Comparison of ENCODE assay signal across 20 cellular contexts in the genomic region with DNA sequence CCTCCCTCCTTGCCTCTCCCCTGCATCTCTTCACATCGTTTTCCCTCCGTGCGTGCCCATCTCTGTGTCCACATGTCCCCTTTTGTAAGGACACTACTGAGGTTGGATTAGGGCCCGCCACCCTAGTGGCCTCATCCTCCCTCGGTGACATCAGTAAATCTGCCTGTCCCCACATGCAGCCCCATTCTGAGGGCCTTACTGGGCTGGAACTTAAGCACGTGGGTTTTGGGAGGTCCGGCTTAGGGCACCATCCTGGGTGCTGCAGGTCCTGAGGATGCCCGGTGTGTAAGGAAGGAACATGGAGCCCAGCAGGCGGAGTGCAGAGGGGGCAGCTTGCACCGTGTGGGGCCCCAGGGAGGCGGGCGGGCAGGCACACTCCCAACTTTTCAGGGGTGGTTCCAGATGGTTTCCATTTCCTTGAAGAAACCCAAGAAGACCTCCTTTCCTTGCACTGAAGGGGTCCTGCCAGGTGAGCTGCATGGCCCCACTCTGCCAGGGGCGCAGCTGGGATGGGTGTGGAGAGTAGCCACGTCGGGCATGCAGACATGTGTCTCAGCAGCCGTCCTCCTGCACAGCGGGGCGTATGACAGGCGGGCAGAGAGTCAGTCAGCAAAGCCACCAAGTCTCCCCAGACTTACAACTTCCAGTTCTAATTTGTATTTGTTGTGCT.
DNase-seq lines count a peak whose midpoint lies in the region; ATAC-seq, FAIRE-seq and TF ChIP-seq lines count a peak whose summit lies in the region.
"Had no signal": no experiment of that assay in that cellular context is flagged by ENCODE, and none has a peak within 500 bp of the region (broad histone marks: within the 10 kb centered on the region; RNA-seq: fewer than 3 reads in every experiment).

No MANE protein-coding gene starts in this region.

- H3K27ac Mint-ChIP-seq in astrocyte (ENCODE audit: unreplicated experiment) (peak overlapping the region; percentile 69), neural crest cell (ENCODE audit: unreplicated experiment) (peak overlapping the region; percentile 48)
- H3K27ac Mint-ChIP-seq: CD4-positive, alpha-beta memory T cell; HFFc6 had no signal

- H3K4me2 ChIP-seq in astrocyte (ENCODE audit: low read length) = no peak overlapping the region
- H3K4me2 ChIP-seq in trophoblast cell (ENCODE audit: low read length) = no peak overlapping the region

- H3K4me1 Mint-ChIP-seq in astrocyte (ENCODE audit: low read depth, unreplicated experiment) = peaks cover 26% of the 10 kb centered on the region
- H3K4me1 Mint-ChIP-seq in neural crest cell = peaks cover 27% of the 10 kb centered on the region

- H2BK5ac ChIP-seq in trophoblast cell (ENCODE audit: low read depth, low read length, poor library complexity) = no peak overlapping the region

- peaks cover 3% of the 10 kb centered on the region for H3K27me3 Mint-ChIP-seq in astrocyte (ENCODE audit: low read depth, unreplicated experiment)
- no peaks in the 10 kb centered on the region for H3K27me3 Mint-ChIP-seq in neural crest cell (ENCODE audit: low read depth)

- H3K27ac ChIP-seq in left ventricle myocardium inferior (replicated peaks) (peak overlapping the region; percentile 88), astrocyte (ENCODE audit: low read depth, low read length) (no peak overlapping the region), trophoblast cell (ENCODE audit: low read depth, low read length) (no peak overlapping the region)

- H3K4me1 ChIP-seq in left ventricle myocardium inferior (peaks cover 50% of the 10 kb centered on the region), astrocyte (ENCODE audit: insufficient read depth, low read length) (peaks cover 14% of the 10 kb centered on the region), trophoblast cell (ENCODE audit: control insufficient read depth in 1 of 2, insufficient read depth in 2 of 2, low read length in 2 of 2) (peaks cover 3 to 8% of the 10 kb centered on the region in 2 experiments)

- no peak overlapping the region for H4K12ac ChIP-seq in trophoblast cell (ENCODE audit: low read depth, low read length)

- no peak overlapping the region for H3K4ac ChIP-seq in trophoblast cell (ENCODE audit: low read depth, low read length)

- H3K4me3 ChIP-seq in left ventricle myocardium inferior (no peak overlapping the region), astrocyte (ENCODE audit: insufficient read depth, low read depth, low read length) (no peak overlapping the region), trophoblast cell (ENCODE audit: low read depth, low read length) (no peak overlapping the region)
- H3K4me3 ChIP-seq: HAP-1 had no signal

- H3K9ac ChIP-seq in astrocyte (ENCODE audit: low read length) (no peak overlapping the region), trophoblast cell (ENCODE audit: low read length) (no peak overlapping the region)

- peak overlapping the region; percentile 58 for H3K18ac ChIP-seq in trophoblast cell (ENCODE audit: low read length)

- TF ChIP-seq CTCF in left ventricle myocardium inferior (IDR thresholded peaks at IDR 0.05; ENCODE audit: borderline replicate concordance) (no peak), astrocyte (IDR thresholded peaks at IDR 0.05; ENCODE audit: insufficient read depth, low read depth, low read length) (no peak), neural crest cell (conservative IDR thresholded peaks at IDR 0.05) (no peak)

- H3K36me3 ChIP-seq in left ventricle myocardium inferior (no peaks in the 10 kb centered on the region), astrocyte (ENCODE audit: insufficient read depth, low read length) (no peaks in the 10 kb centered on the region), trophoblast cell (ENCODE audit: control insufficient read depth in 1 of 2, insufficient read depth in 2 of 2, low read length in 2 of 2) (no peaks in the 10 kb centered on the region)
- H3K36me3 ChIP-seq: HAP-1 had no signal

- H3K9me3 Mint-ChIP-seq in astrocyte (ENCODE audit: unreplicated experiment) (no peaks in the 10 kb centered on the region), neural crest cell (no peaks in the 10 kb centered on the region)

- no peak for DNase-seq in left ventricle myocardium inferior
- no peak for DNase-seq in cardiac septum (ENCODE audit: low spot score)
- DNase-seq in astrocyte (ENCODE audit: low read depth) = no peak
- no peak for DNase-seq in neural crest cell (ENCODE audit: low read depth, low spot score)
- DNase-seq in trophoblast cell = no peak
- no peak for DNase-seq in NCI-H2029 (lab: John Stamatoyannopoulos, UW)
- no peak for DNase-seq in HUDEP-2 (lab: John Stamatoyannopoulos, UW; ENCODE audit: unreplicated experiment in 76 of 76)
- DNase-seq: C1 segment of cervical spinal cord; Calu3; CD4-positive, alpha-beta memory T cell; COR-L47; DMS53; DMS79 treated with DMSO at 0.1 percent for 48 hours; GF-D8; GOT3; HFFc6 had no signal

- H3K9me3 ChIP-seq in left ventricle myocardium inferior (replicated peaks) (no peaks in the 10 kb centered on the region), astrocyte (ENCODE audit: insufficient read depth, low read depth, low read length) (no peaks in the 10 kb centered on the region), trophoblast cell (ENCODE audit: insufficient read depth, low read depth, low read length) (no peaks in the 10 kb centered on the region)
- H3K9me3 ChIP-seq: HAP-1 had no signal

- H3K79me1 ChIP-seq in trophoblast cell (ENCODE audit: low read length) = peaks cover 8% of the 10 kb centered on the region

- no peak overlapping the region for H3K4me3 Mint-ChIP-seq in astrocyte (ENCODE audit: unreplicated experiment)
- H3K4me3 Mint-ChIP-seq in neural crest cell = no peak overlapping the region
- H3K4me3 Mint-ChIP-seq: CD4-positive, alpha-beta memory T cell; HFFc6 had no signal

- H3K79me2 ChIP-seq in astrocyte (ENCODE audit: insufficient read depth, low read length) = no peaks in the 10 kb centered on the region
- H3K79me2 ChIP-seq in trophoblast cell (ENCODE audit: control insufficient read depth, insufficient read depth, low read length, poor library complexity) = no peaks in the 10 kb centered on the region

- H2AFZ ChIP-seq in astrocyte (ENCODE audit: low read depth, low read length) (no peak overlapping the region), trophoblast cell (ENCODE audit: insufficient read depth, low read length, poor library complexity) (no peak overlapping the region)

- intact Hi-C loops in left ventricle myocardium inferior (cut with micrococcal nuclease) (no loop called here), cardiac septum (cut with DNase I) (loop anchor here (5.0 to 10.0 kb wide), 2 partner anchors 93 to 160 kb away; no protein-coding TSS in a partner anchor)

- peak overlapping the region; percentile 86 for H2BK12ac ChIP-seq in trophoblast cell (ENCODE audit: low read length)

- H3K23ac ChIP-seq in trophoblast cell (ENCODE audit: low read length) = no peak overlapping the region

- no CpG with 5 or more reads among the region's 19 CpGs for WGBS in trophoblast cell (ENCODE audit: extremely low coverage, insufficient coverage, insufficient read length)

- H2BK120ac ChIP-seq in trophoblast cell (ENCODE audit: insufficient read depth, low read length, poor library complexity) = peak overlapping the region; percentile 28

- no peak overlapping the region for H4K8ac ChIP-seq in trophoblast cell (ENCODE audit: low read depth, low read length)

- no peak for TF ChIP-seq POLR2A in GM18505 (IDR thresholded peaks at IDR 0.05; ENCODE audit: borderline replicate concordance, extremely low read depth, insufficient read depth, insufficient read length)

- H3K36me3 Mint-ChIP-seq in astrocyte (ENCODE audit: low read depth, unreplicated experiment) (no peaks in the 10 kb centered on the region), neural crest cell (ENCODE audit: low read depth) (no peaks in the 10 kb centered on the region)
- H3K36me3 Mint-ChIP-seq: CD4-positive, alpha-beta memory T cell had no signal

- ATAC-seq in GM18505 (IDR thresholded peaks at IDR 0.05; ENCODE audit: unreplicated experiment) = no peak

- no peaks in the 10 kb centered on the region for H4K20me1 ChIP-seq in astrocyte (ENCODE audit: insufficient read depth, low read length)

- peak overlapping the region; percentile 68 for H3K14ac ChIP-seq in trophoblast cell (ENCODE audit: low read length)

- FAIRE-seq in astrocyte (lab: Jason Lieb, UNC) = no peak
- FAIRE-seq: GM12891, H54 had no signal

- H3K27me3 ChIP-seq in left ventricle myocardium inferior (ENCODE audit: low read depth) (no peaks in the 10 kb centered on the region), astrocyte (ENCODE audit: insufficient read depth, low read length) (peaks cover 7% of the 10 kb centered on the region), trophoblast cell (ENCODE audit: insufficient read depth, low read length) (no peaks in the 10 kb centered on the region)

- peak overlapping the region; percentile 48 for H4K91ac ChIP-seq in trophoblast cell (ENCODE audit: low read depth, low read length)

- peak overlapping the region; percentile 87 for H2AK5ac ChIP-seq in trophoblast cell (ENCODE audit: low read length)
